17 cellular contexts compared by ENCODE assay signal in genomic region chr10:17808971-17809841, GRCh38. TPM values are rescaled to one million over a fixed set of nuclear protein-coding genes. Genes with fewer than 3 reads are reported as not detected.
DNase-seq lines count a peak whose midpoint lies in the region; ATAC-seq and TF ChIP-seq lines count a peak whose summit lies in the region.
"Had no signal": no experiment of that assay in that cellular context is flagged by ENCODE, and none has a peak within 500 bp of the region (broad histone marks: within the 10 kb centered on the region; RNA-seq: fewer than 3 reads in every experiment).

Gene MRC1, plus strand, starts transcription at chr10:17809348. Its CDS starts 118 bp downstream, at chr10:17809466.

- 0 out of 2 replicates have a peak within 1 kb of the TSS, but pooled peaks have one; percentile 46 for H2AFZ ChIP-seq in OCI-LY3 (ENCODE audit: low read depth, low read length)

- TF ChIP-seq CTCF in OCI-LY3 (IDR thresholded peaks at IDR 0.05; ENCODE audit: low read depth, low read length): no peak
- TF ChIP-seq CTCF in esophagus muscularis mucosa (IDR thresholded peaks at IDR 0.05): no peak

- no peak within 1 kb of the TSS for H4K5ac ChIP-seq in mesendoderm (ENCODE audit: low read length)

- no peaks in the 10 kb centered on the region for H3K79me1 ChIP-seq in mesendoderm (ENCODE audit: low read length)

- peak within 1 kb of the TSS; percentile 28 for H3K56ac ChIP-seq in mesendoderm (ENCODE audit: low read length)

- no peak within 1 kb of the TSS for H2BK5ac ChIP-seq in mesendoderm (ENCODE audit: low read length)

- H3K4me1 ChIP-seq in OCI-LY3 (ENCODE audit: low read length): peaks cover 29% of the 10 kb centered on the region
- H3K4me1 ChIP-seq in esophagus muscularis mucosa: no peaks in the 10 kb centered on the region
- no peaks in the 10 kb centered on the region for H3K4me1 ChIP-seq in mesendoderm (ENCODE audit: control insufficient read depth, low read depth, low read length)

- H3K79me2 ChIP-seq in OCI-LY3 (ENCODE audit: low read length) (no peaks in the 10 kb centered on the region), mesendoderm (ENCODE audit: control insufficient read depth, insufficient read depth, low read length) (no peaks in the 10 kb centered on the region)

- no peaks in the 10 kb centered on the region for H3K9me3 ChIP-seq in OCI-LY3 (ENCODE audit: insufficient read depth, low read length)
- H3K9me3 ChIP-seq in esophagus muscularis mucosa: peaks cover 0 to 4% (median 2%) of the 10 kb centered on the region in 4 donors

- H3K4me3 ChIP-seq in OCI-LY3 (ENCODE audit: low read length) (no peak within 1 kb of the TSS), esophagus muscularis mucosa (peak within 1 kb of the TSS; percentile 29 to 45 (median 33)), mesendoderm (ENCODE audit: low read length) (no peak within 1 kb of the TSS)

- WGBS in esophagus muscularis mucosa: 71% methylated on average over 22 of the region's 23 CpGs
- no CpG with 5 or more reads among the region's 23 CpGs for WGBS in mesendoderm (ENCODE audit: extremely low coverage, insufficient coverage, low lambda C conversion rate)

- H3K18ac ChIP-seq in mesendoderm (ENCODE audit: low read length): peak within 1 kb of the TSS; percentile 34

- no peak within 1 kb of the TSS for H3K23ac ChIP-seq in mesendoderm (ENCODE audit: low read length)

- intact Hi-C loops in esophagus muscularis mucosa (cut with DNase I): no loop called here

- H3K36me3 ChIP-seq in OCI-LY3 (replicated peaks; ENCODE audit: low read depth, low read length): no peaks in the 10 kb centered on the region
- H3K36me3 ChIP-seq in esophagus muscularis mucosa: no peaks in the 10 kb centered on the region
- H3K36me3 ChIP-seq in mesendoderm (ENCODE audit: control insufficient read depth, insufficient read depth, low read length): no peaks in the 10 kb centered on the region

- peaks cover 30% of the 10 kb centered on the region for H3K4me1 Mint-ChIP-seq in stimulated activated naive CD8-positive, alpha-beta T cell treated with anti-CD3 and anti-CD28 coated beads, Interleukin-15, amount 100 ng/mL, for 72 hours

- ATAC-seq in stimulated activated naive CD8-positive, alpha-beta T cell treated with anti-CD3 and anti-CD28 coated beads, Interleukin-15, amount 100 ng/mL, for 72 hours: peak; percentile 35
- ATAC-seq in GM18909 (IDR thresholded peaks at IDR 0.05; ENCODE audit: poor library complexity, unreplicated experiment): no peak
- ATAC-seq in GM19397 (IDR thresholded peaks at IDR 0.05; ENCODE audit: unreplicated experiment): no peak
- ATAC-seq in HG02798 (IDR thresholded peaks at IDR 0.05; ENCODE audit: poor library complexity, unreplicated experiment): no peak
- ATAC-seq: activated CD8-positive, alpha-beta memory T cell treated with anti-CD3 and anti-CD28 coated beads, Interleukin-2, amount 10 ng/mL, durations not matched to agents 7 days and 5 days had no signal

- H3K4me3 Mint-ChIP-seq in stimulated activated naive CD8-positive, alpha-beta T cell treated with anti-CD3 and anti-CD28 coated beads, Interleukin-15, amount 100 ng/mL, for 72 hours: peak within 1 kb of the TSS; percentile 35 to 79
- H3K4me3 Mint-ChIP-seq: activated CD8-positive, alpha-beta memory T cell treated with anti-CD3 and anti-CD28 coated beads, Interleukin-2, amount 10 ng/mL, durations not matched to agents 7 days and 5 days; type B pancreatic cell had no signal

- DNase-seq in esophagus muscularis mucosa (ENCODE audit: extremely low spot score): no peak
- DNase-seq in mesendoderm: no peak
- DNase-seq in stimulated activated naive CD8-positive, alpha-beta T cell treated with anti-CD3 and anti-CD28 coated beads, Interleukin-15, amount 100 ng/mL, for 72 hours: no peak
- no peak for DNase-seq in AG20443 (ENCODE audit: low spot score)
- DNase-seq: activated CD8-positive, alpha-beta memory T cell treated with anti-CD3 and anti-CD28 coated beads, Interleukin-2, amount 10 ng/mL, durations not matched to agents 7 days and 5 days; amniotic stem cell; C1 segment of cervical spinal cord; NCI-H1694; OCI-M1; stimulated activated CD4-positive, alpha-beta T cell treated with anti-CD3 and anti-CD28 coated beads, Interleukin-4, amount 100 ng/mL, for 24 hours had no signal

- H4K8ac ChIP-seq in mesendoderm (ENCODE audit: low read depth, low read length): peak within 1 kb of the TSS; percentile 79

- H3K4me2 ChIP-seq in OCI-LY3 (ENCODE audit: low read length) (peak within 1 kb of the TSS; percentile 9; the same call in 1 of the 2 replicates), mesendoderm (ENCODE audit: low read length) (no peak within 1 kb of the TSS)

- H3K27me3 Mint-ChIP-seq in stimulated activated naive CD8-positive, alpha-beta T cell treated with anti-CD3 and anti-CD28 coated beads, Interleukin-15, amount 100 ng/mL, for 72 hours: peaks cover 55% of the 10 kb centered on the region

- H3K27me3 ChIP-seq in OCI-LY3 (ENCODE audit: low read depth, low read length): no peaks in the 10 kb centered on the region
- no peaks in the 10 kb centered on the region for H3K27me3 ChIP-seq in esophagus muscularis mucosa
- H3K27me3 ChIP-seq in mesendoderm (ENCODE audit: insufficient read depth, low read length, poor library complexity): no peaks in the 10 kb centered on the region

- H3K9ac ChIP-seq in OCI-LY3 (ENCODE audit: low read length) (no peak within 1 kb of the TSS), mesendoderm (ENCODE audit: low read length) (no peak within 1 kb of the TSS)

- H3K27ac ChIP-seq in OCI-LY3 (ENCODE audit: low read length) (no peak within 1 kb of the TSS), esophagus muscularis mucosa (replicated peaks in 1 of 4) (peak within 1 kb of the TSS in 2 of 4 donors; percentile 20 to 23), mesendoderm (ENCODE audit: low read depth, low read length) (no peak within 1 kb of the TSS)

- no peaks in the 10 kb centered on the region for H4K20me1 ChIP-seq in OCI-LY3 (ENCODE audit: insufficient read depth, low read length)

- no peak within 1 kb of the TSS for H2BK15ac ChIP-seq in mesendoderm (replicated peaks; ENCODE audit: low read depth)

- no peaks in the 10 kb centered on the region for H3K9me3 Mint-ChIP-seq in stimulated activated naive CD8-positive, alpha-beta T cell treated with anti-CD3 and anti-CD28 coated beads, Interleukin-15, amount 100 ng/mL, for 72 hours
- H3K9me3 Mint-ChIP-seq: type B pancreatic cell had no signal

- H2BK120ac ChIP-seq in mesendoderm (ENCODE audit: low read depth, low read length): no peak within 1 kb of the TSS

- no peak for TF ChIP-seq POLR2A in esophagus muscularis mucosa (IDR thresholded peaks at IDR 0.05; ENCODE audit: low read depth)

- peak within 1 kb of the TSS; percentile 40 to 71 for H3K27ac Mint-ChIP-seq in stimulated activated naive CD8-positive, alpha-beta T cell treated with anti-CD3 and anti-CD28 coated beads, Interleukin-15, amount 100 ng/mL, for 72 hours
- H3K27ac Mint-ChIP-seq: activated CD8-positive, alpha-beta memory T cell treated with anti-CD3 and anti-CD28 coated beads, Interleukin-2, amount 10 ng/mL, durations not matched to agents 7 days and 5 days; type B pancreatic cell had no signal

- TF ChIP-seq EP300 in esophagus muscularis mucosa (IDR thresholded peaks at IDR 0.05): no peak

- H3K4ac ChIP-seq in mesendoderm (ENCODE audit: low read depth, low read length): no peak within 1 kb of the TSS

- H2AK5ac ChIP-seq in mesendoderm (ENCODE audit: low read length): no peak within 1 kb of the TSS

RNA-seq across cellular contexts. Expression of gene MRC1, which starts in this region (rescaled TPM):
- 10 to 100 TPM; 21.9 to 69.6 (median 39.7) TPM for total RNA-seq in esophagus muscularis mucosa
- polyA plus RNA-seq in mesendoderm (2013, experiment 1 of 2): 0.17 TPM
- 0.18 TPM for polyA plus RNA-seq in mesendoderm (2013, experiment 2 of 2)
- total RNA-seq: G401; T-helper 2 cell treated with Interferon-gamma antibody and Interleukin-4, amounts not matched to agents 100 ng/mL and 5 ng/mL, for 36 hours had no signal

Comparison
In these comparisons a context has a peak if more than half of its experiments do, and no peak if none do; other contexts are left out.
1. H3K4me3 ChIP-seq: peak in esophagus muscularis mucosa (4 of 4); none in OCI-LY3 (single experiment) and mesendoderm (single experiment).